ENCODE assay signal across 9 cellular contexts in the genomic region with DNA sequence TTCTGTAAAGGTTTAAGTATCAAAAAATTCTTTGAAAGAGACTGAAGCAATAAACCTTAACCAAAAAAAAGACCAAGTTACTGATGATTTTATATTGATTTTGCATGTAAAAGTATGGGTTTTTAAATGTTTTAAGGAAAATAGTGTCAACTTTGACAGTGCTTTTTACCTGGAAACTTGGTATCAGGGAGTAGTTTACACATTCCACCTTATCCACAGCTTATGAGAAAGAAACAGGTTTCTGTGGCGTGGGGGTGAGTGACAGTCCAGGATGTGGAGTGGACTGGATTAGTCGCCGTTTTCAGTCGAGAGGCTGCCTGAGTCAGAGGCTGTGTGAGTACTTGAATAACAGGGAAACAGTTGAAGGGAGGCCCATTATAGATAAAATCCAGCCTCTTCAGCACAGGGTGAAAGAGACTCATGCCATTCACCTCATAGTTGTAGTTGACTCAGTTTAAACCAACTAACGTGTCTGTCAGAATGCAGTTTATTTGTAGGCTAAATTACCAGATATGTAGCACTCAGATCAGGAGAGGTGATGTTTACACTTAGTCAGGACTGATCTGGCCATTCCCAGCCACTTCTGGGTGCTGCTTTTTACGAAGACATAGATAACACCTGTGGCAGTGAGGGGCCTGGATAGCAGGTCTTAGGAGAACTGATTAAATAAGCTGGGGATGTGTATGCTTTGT. TPM values are rescaled to one million over a fixed set of nuclear protein-coding genes. Genes with fewer than 3 reads are reported as not detected.
DNase-seq lines count a peak whose midpoint lies in the region; ATAC-seq and TF ChIP-seq lines count a peak whose summit lies in the region.
"Had no signal": no experiment of that assay in that cellular context is flagged by ENCODE, and none has a peak within 500 bp of the region (broad histone marks: within the 10 kb centered on the region; RNA-seq: fewer than 3 reads in every experiment).

No MANE protein-coding gene starts in this region.

- peaks cover 11% of the 10 kb centered on the region for H3K36me3 ChIP-seq in DOHH2 (ENCODE audit: control insufficient read depth, low read length)
- H3K36me3 ChIP-seq in ascending aorta: no peaks in the 10 kb centered on the region
- no peaks in the 10 kb centered on the region for H3K36me3 ChIP-seq in right lobe of liver
- H3K36me3 ChIP-seq in stomach: peaks cover 0 to 3% (median 0%) of the 10 kb centered on the region in 4 donors
- H3K36me3 ChIP-seq: neutrophil had no signal

- H3F3A ChIP-seq in DOHH2 (ENCODE audit: control insufficient read depth, insufficient read depth): 0 out of 2 replicates have a peak, but pooled peaks cover 5% of the 10 kb centered on the region

- no peak for TF ChIP-seq CTCF in DOHH2 (IDR thresholded peaks at IDR 0.05; ENCODE audit: low read depth, low read length, poor library complexity, severe bottlenecking)
- no peak for TF ChIP-seq CTCF in ascending aorta (IDR thresholded peaks at IDR 0.05)
- TF ChIP-seq CTCF in right lobe of liver (IDR thresholded peaks at IDR 0.05): no peak
- no peak for TF ChIP-seq CTCF in stomach (IDR thresholded peaks at IDR 0.05)

- H3K27ac ChIP-seq in DOHH2 (ENCODE audit: low read depth, low read length) (no peak overlapping the region), ascending aorta (peak overlapping the region; percentile 80 to 85), right lobe of liver (peak overlapping the region in 2 of 3 donors; percentile 22), stomach (peak overlapping the region; percentile 13 to 76 (median 57))
- H3K27ac ChIP-seq: neutrophil had no signal

- no peak for TF ChIP-seq EP300 in stomach (IDR thresholded peaks at IDR 0.05)

- H4K20me1 ChIP-seq in DOHH2 (ENCODE audit: control insufficient read depth, insufficient read depth, low read depth, low read length): peaks cover 17% of the 10 kb centered on the region; the same call in 1 of the 2 replicates

- ATAC-seq in HG02610 (IDR thresholded peaks at IDR 0.05; ENCODE audit: unreplicated experiment) (peak; percentile 32), right lobe of liver (peak in 2 of 4 donors; percentile 22 to 27)

- TF ChIP-seq POLR2A in right lobe of liver (IDR thresholded peaks at IDR 0.05): no peak
- no peak for TF ChIP-seq POLR2A in stomach (IDR thresholded peaks at IDR 0.05)

- H3K9me3 ChIP-seq in DOHH2 (ENCODE audit: control insufficient read depth, insufficient read depth, low read length): no peaks in the 10 kb centered on the region
- H3K9me3 ChIP-seq in ascending aorta: no peaks in the 10 kb centered on the region
- H3K9me3 ChIP-seq in right lobe of liver: no peaks in the 10 kb centered on the region
- no peaks in the 10 kb centered on the region for H3K9me3 ChIP-seq in stomach
- H3K9me3 ChIP-seq: neutrophil had no signal

- H3K9me2 ChIP-seq in DOHH2 (replicated peaks; ENCODE audit: control insufficient read depth, low read length): no peaks in the 10 kb centered on the region

- peak overlapping the region; percentile 25 for H3K4me2 ChIP-seq in DOHH2 (ENCODE audit: low read length)

- WGBS in right lobe of liver (ENCODE audit: insufficient coverage, low coverage, low lambda C conversion rate, missing lambda C conversion rate): 54% methylated on average over 6 of the region's 6 CpGs
- 45 to 58% (median 52%) methylated on average over 6 of the region's 6 CpGs for WGBS in stomach, 5 donors

- no peak overlapping the region for H3K4me3 ChIP-seq in DOHH2 (ENCODE audit: low read length)
- H3K4me3 ChIP-seq in ascending aorta: peak overlapping the region in 1 of 2 donors; percentile 50
- H3K4me3 ChIP-seq in right lobe of liver: no peak overlapping the region
- no peak overlapping the region for H3K4me3 ChIP-seq in stomach

- no peaks in the 10 kb centered on the region for H3K27me3 ChIP-seq in DOHH2 (ENCODE audit: control insufficient read depth, low read length)
- no peaks in the 10 kb centered on the region for H3K27me3 ChIP-seq in ascending aorta
- no peaks in the 10 kb centered on the region for H3K27me3 ChIP-seq in right lobe of liver
- no peaks in the 10 kb centered on the region for H3K27me3 ChIP-seq in stomach
- H3K27me3 ChIP-seq: neutrophil had no signal

- DNase-seq in RKO (ENCODE audit: low spot score) (peak; percentile 37), ascending aorta (ENCODE audit: low spot score in 2 of 2) (peak in 1 of 2 donors; percentile 75), right lobe of liver (no peak), stomach (no peak), SK-N-DZ (ENCODE audit: low spot score) (no peak), H4 (ENCODE audit: low spot score) (no peak)

- H3K4me1 ChIP-seq in DOHH2 (ENCODE audit: control insufficient read depth, low read length) (peaks cover 28% of the 10 kb centered on the region), ascending aorta (peaks cover 0 to 26% of the 10 kb centered on the region in 2 donors), right lobe of liver (no peaks in the 10 kb centered on the region), stomach (peaks cover 0 to 40% (median 18%) of the 10 kb centered on the region in 4 donors)

- intact Hi-C loops in ascending aorta (cut with DNase I): no loop called here
- intact Hi-C loops in right lobe of liver (cut with DNase I): no loop called here
- intact Hi-C loops in stomach (cut with DNase I; ENCODE audit: low total_unique reads): no loop called here

- H3K79me2 ChIP-seq in DOHH2 (ENCODE audit: control insufficient read depth, low read length): 0 out of 2 replicates have a peak, but pooled peaks cover 2% of the 10 kb centered on the region

RNA-seq across cellular contexts. Expression of gene GPR183, which starts 0.6 kb away (rescaled TPM):
- 1.1 TPM for total RNA-seq in ascending aorta
- 1 to 10 TPM in 3 of 6 experiments, under 1 TPM in 3; 0.26 to 3.2 (median 1.0) TPM for total RNA-seq in right lobe of liver
- total RNA-seq in stomach: 10 to 100 TPM in 4 of 5 donors, under 1 TPM in 1; 0.58 to 24.4 (median 16.4) TPM
- polyA plus RNA-seq in stomach: 1 to 10 TPM; 3.0 to 5.8 (median 4.5) TPM
- polyA plus RNA-seq in SK-N-DZ (2014; cell fraction: cytosol; rRNA removed): not detected in 2 replicates
- not detected in 2 replicates for polyA plus RNA-seq in SK-N-DZ (2014; cell fraction: nucleus; rRNA removed)
- 0.14 and 0.17 TPM in 2 replicates for total RNA-seq in H4 (2014; rRNA removed; shearing (Covaris generic))

RNA-seq across cellular contexts. Expression of gene GPR18, which starts 49.6 kb away (rescaled TPM):
- not detected for total RNA-seq in ascending aorta
- total RNA-seq in right lobe of liver: under 1 TPM in 2 of 6 experiments, not detected in 4; 0.13 to 0.17 TPM
- not detected for total RNA-seq in stomach
- polyA plus RNA-seq in stomach: under 1 TPM in 2 of 3 donors, not detected in 1; 0.68 to 0.76 TPM
- not detected in 2 replicates for polyA plus RNA-seq in SK-N-DZ (2014; cell fraction: cytosol; rRNA removed)
- not detected in 2 replicates for polyA plus RNA-seq in SK-N-DZ (2014; cell fraction: nucleus; rRNA removed)
- not detected in 2 replicates for total RNA-seq in H4 (2014; rRNA removed; shearing (Covaris generic))
